ENCODE assay signal across 10 cellular contexts in genomic region chr3:145094355-145094941, GRCh38.
DNase-seq lines count a peak whose midpoint lies in the region; ATAC-seq and TF ChIP-seq lines count a peak whose summit lies in the region.
"Had no signal": no experiment of that assay in that cellular context is flagged by ENCODE, and none has a peak within 500 bp of the region (broad histone marks: within the 10 kb centered on the region; RNA-seq: fewer than 3 reads in every experiment).

No MANE protein-coding gene starts in this region.

- peak; percentile 95 for ATAC-seq in GM21786 (IDR thresholded peaks at IDR 0.05; ENCODE audit: unreplicated experiment)
- ATAC-seq: Panc1 had no signal

- in situ Hi-C loops in astrocyte of the spinal cord (cut with HindIII; ENCODE audit: low sequenced_read_pairs) = no loop called here

- H2AFZ ChIP-seq in parathyroid adenoma = no peak overlapping the region

- no peaks in the 10 kb centered on the region for H3K27me3 Mint-ChIP-seq in activated CD4-positive, alpha-beta T cell treated with anti-CD3 and anti-CD28 coated beads, Interleukin-2, amount 10 ng/mL, durations not matched to agents 24 days and 14 days

- H3K4me3 ChIP-seq in GM12865 (ENCODE audit: low read depth, low read length) (no peak overlapping the region), astrocyte of the spinal cord (ENCODE audit: low read depth, low read length) (no peak overlapping the region), parathyroid adenoma (ENCODE audit: low read depth, low read length) (no peak overlapping the region)
- no peak overlapping the region for H3K4me3 ChIP-seq in Jurkat, Clone E6-1 (ENCODE audit: low read length)
- H3K4me3 ChIP-seq: upper lobe of left lung had no signal

- no peak overlapping the region for H3K27ac Mint-ChIP-seq in activated CD4-positive, alpha-beta T cell treated with anti-CD3 and anti-CD28 coated beads, Interleukin-2, amount 10 ng/mL, durations not matched to agents 24 days and 14 days

- intact Hi-C loops in activated CD4-positive, alpha-beta T cell treated with anti-CD3 and anti-CD28 coated beads, Interleukin-2, amount 10 ng/mL, durations not matched to agents 24 days and 14 days (cut with micrococcal nuclease) = no loop called here

- H3K4me2 ChIP-seq in parathyroid adenoma (ENCODE audit: low read length) = peak overlapping the region; percentile 28

- peak; percentile 67 for DNase-seq in GM12865 (ENCODE audit: low read depth)
- DNase-seq in Jurkat, Clone E6-1 (ENCODE audit: low read depth, low spot score) = peak; percentile 45
- DNase-seq in astrocyte of the spinal cord (ENCODE audit: low read depth, low spot score) = peak; percentile 78
- no peak for DNase-seq in activated CD4-positive, alpha-beta T cell treated with anti-CD3 and anti-CD28 coated beads, Interleukin-2, amount 10 ng/mL, durations not matched to agents 24 days and 14 days
- DNase-seq in activated effector memory CD4-positive, alpha-beta T cell treated with Interleukin-2 at 50 U/mL for 16 hours = no peak
- no peak for DNase-seq in cortex of kidney (lab: John Stamatoyannopoulos, UW)
- DNase-seq: upper lobe of left lung had no signal

- H3K36me3 ChIP-seq in parathyroid adenoma (ENCODE audit: control insufficient read depth, insufficient read depth, low read length) = no peaks in the 10 kb centered on the region
- H3K36me3 ChIP-seq: upper lobe of left lung had no signal

- no peaks in the 10 kb centered on the region for H3K27me3 ChIP-seq in parathyroid adenoma (ENCODE audit: control insufficient read depth, insufficient read depth, low read length)
- H3K27me3 ChIP-seq: upper lobe of left lung had no signal

- H3K9ac ChIP-seq in parathyroid adenoma = no peak overlapping the region

- no peaks in the 10 kb centered on the region for H3K9me3 Mint-ChIP-seq in activated CD4-positive, alpha-beta T cell treated with anti-CD3 and anti-CD28 coated beads, Interleukin-2, amount 10 ng/mL, durations not matched to agents 24 days and 14 days

- no peak overlapping the region for H3K4me3 Mint-ChIP-seq in activated CD4-positive, alpha-beta T cell treated with anti-CD3 and anti-CD28 coated beads, Interleukin-2, amount 10 ng/mL, durations not matched to agents 24 days and 14 days

- no peaks in the 10 kb centered on the region for H3K36me3 Mint-ChIP-seq in activated CD4-positive, alpha-beta T cell treated with anti-CD3 and anti-CD28 coated beads, Interleukin-2, amount 10 ng/mL, durations not matched to agents 24 days and 14 days (ENCODE audit: low read depth)

- TF ChIP-seq CTCF in GM12865 (IDR thresholded peaks at IDR 0.05; ENCODE audit: insufficient read depth, low read depth, low read length, missing control alignments) (no peak), astrocyte of the spinal cord (IDR thresholded peaks at IDR 0.05; ENCODE audit: low read depth, low read length) (no peak), parathyroid adenoma (IDR thresholded peaks at IDR 0.05) (no peak)

- no peak overlapping the region for H3K27ac ChIP-seq in parathyroid adenoma
- H3K27ac ChIP-seq: upper lobe of left lung had no signal

- no peaks in the 10 kb centered on the region for H3K79me2 ChIP-seq in parathyroid adenoma

- H3K9me3 ChIP-seq in parathyroid adenoma (ENCODE audit: control insufficient read depth, low read length) = no peaks in the 10 kb centered on the region
- H3K9me3 ChIP-seq: upper lobe of left lung had no signal

- no peaks in the 10 kb centered on the region for H3K4me1 ChIP-seq in parathyroid adenoma
- H3K4me1 ChIP-seq: upper lobe of left lung had no signal

- no peaks in the 10 kb centered on the region for H3K4me1 Mint-ChIP-seq in activated CD4-positive, alpha-beta T cell treated with anti-CD3 and anti-CD28 coated beads, Interleukin-2, amount 10 ng/mL, durations not matched to agents 24 days and 14 days

Comparison
In these comparisons a context has a peak if more than half of its experiments do, and no peak if none do; other contexts are left out.
1. DNase-seq: peak in GM12865 (single experiment), Jurkat, Clone E6-1 (single experiment) and astrocyte of the spinal cord (single experiment); none in activated CD4-positive, alpha-beta T cell treated with anti-CD3 and anti-CD28 coated beads, Interleukin-2, amount 10 ng/mL, durations not matched to agents 24 days and 14 days (single experiment), activated effector memory CD4-positive, alpha-beta T cell treated with Interleukin-2 at 50 U/mL for 16 hours (single experiment) and cortex of kidney (single experiment).